8 cellular contexts compared by ENCODE assay signal in genomic region chr6:122839477-122839876, GRCh38. TPM values are rescaled to one million over a fixed set of nuclear protein-coding genes. Genes with fewer than 3 reads are reported as not detected.
DNase-seq lines count a peak whose midpoint lies in the region; ATAC-seq and TF ChIP-seq lines count a peak whose summit lies in the region.

No MANE protein-coding gene starts in this region.

- no peaks in the 10 kb centered on the region for H3K36me3 Mint-ChIP-seq in T-helper 2 cell treated with Interferon-gamma antibody and Interleukin-4, amounts not matched to agents 5 μg/mL and 100 μg/mL, for 36 hours (ENCODE audit: low read depth)

- no peaks in the 10 kb centered on the region for H3K27me3 ChIP-seq in kidney epithelial cell (ENCODE audit: control insufficient read depth, insufficient read depth, low read length)

- no peak overlapping the region for H3K4me3 Mint-ChIP-seq in T-helper 2 cell treated with Interferon-gamma antibody and Interleukin-4, amounts not matched to agents 5 μg/mL and 100 μg/mL, for 36 hours

- H3K4me1 Mint-ChIP-seq in T-helper 2 cell treated with Interferon-gamma antibody and Interleukin-4, amounts not matched to agents 5 μg/mL and 100 μg/mL, for 36 hours (ENCODE audit: low read depth): no peaks in the 10 kb centered on the region

- DNase-seq in AG04449 (ENCODE audit: low read depth, low spot score) (no peak), GM13976 (ENCODE audit: low spot score) (peak; percentile 65), NCI-H1436 (lab: John Stamatoyannopoulos, UW) (peak; percentile 65), T47D (ENCODE audit: low read depth in 1 of 2, low spot score in 1 of 2) (peak; percentile 59 to 70), kidney epithelial cell (ENCODE audit: low read depth) (peak; percentile 10)
- DNase-seq in T-helper 2 cell treated with Interferon-gamma antibody and Interleukin-4, amounts not matched to agents 5 μg/mL and 100 μg/mL, for 36 hours (ENCODE audit: low spot score): peak; percentile 31
- DNase-seq in stimulated activated CD4-positive, alpha-beta T cell treated with anti-CD3 and anti-CD28 coated beads, Interleukin-2, amount 100 ng/mL, for 48 hours: peak; percentile 56 to 59

- ATAC-seq in HG02798 (IDR thresholded peaks at IDR 0.05; ENCODE audit: poor library complexity, unreplicated experiment): peak; percentile 95

- no peaks in the 10 kb centered on the region for H3K9me3 Mint-ChIP-seq in T-helper 2 cell treated with Interferon-gamma antibody and Interleukin-4, amounts not matched to agents 5 μg/mL and 100 μg/mL, for 36 hours

- peak; percentile 60 for TF ChIP-seq CTCF in AG04449 (IDR thresholded peaks at IDR 0.05; ENCODE audit: insufficient read depth, low read length, missing control alignments)
- TF ChIP-seq CTCF in GM13976 (IDR thresholded peaks at IDR 0.05; ENCODE audit: borderline replicate concordance, control extremely low read depth, extremely low read depth, insufficient read depth, missing control alignments): peak; percentile 49
- peak; percentile 56 for TF ChIP-seq CTCF in kidney epithelial cell (IDR thresholded peaks at IDR 0.05; ENCODE audit: insufficient read depth, low read length, poor library complexity, severe bottlenecking)

- H3K36me3 ChIP-seq in kidney epithelial cell (ENCODE audit: control insufficient read depth, insufficient read depth, low read length): no peaks in the 10 kb centered on the region

- POLR2A ChIA-PET in AG04449 (lab: Yijun Ruan, JAX): no interaction called here

- CTCF ChIA-PET in AG04449 (lab: Yijun Ruan, JAX): interaction anchor here (0.9 to 2.7 kb wide), 32 partner anchors 8 to 362 kb away, joined by 3 to 292 read pairs (median 6); partner anchors contain the start of genes PKIB and SMPDL3A

- H3K4me3 ChIP-seq in AG04449 (ENCODE audit: low read depth, low read length) (no peak overlapping the region), kidney epithelial cell (ENCODE audit: low read depth, low read length) (no peak overlapping the region)

- no peak overlapping the region for H3K27ac Mint-ChIP-seq in T-helper 2 cell treated with Interferon-gamma antibody and Interleukin-4, amounts not matched to agents 5 μg/mL and 100 μg/mL, for 36 hours

- in situ Hi-C loops in GM13976 (cut with MboI; ENCODE audit: low sequenced_read_pairs, unreplicated experiment) (loop anchor here (10.0 kb wide), 1 partner anchor 95 kb away; no protein-coding TSS in a partner anchor), T47D (cut with HindIII; ENCODE audit: low pct_unique_long_range_greater_than_20kb, low sequenced_read_pairs) (no loop called here)

- peaks cover 14% of the 10 kb centered on the region for H3K27me3 Mint-ChIP-seq in T-helper 2 cell treated with Interferon-gamma antibody and Interleukin-4, amounts not matched to agents 5 μg/mL and 100 μg/mL, for 36 hours (ENCODE audit: low read depth)

RNA-seq across cellular contexts. Expression of gene SMPDL3A, which starts 50.4 kb away (rescaled TPM):
- 6.3 and 6.8 TPM in 2 replicates for total RNA-seq in kidney epithelial cell

RNA-seq across cellular contexts. Expression of gene FABP7, which starts 60.0 kb away (rescaled TPM):
- not detected in 2 replicates for total RNA-seq in kidney epithelial cell
